Comparison of ENCODE assay signal across 10 cellular contexts in the genomic region with DNA sequence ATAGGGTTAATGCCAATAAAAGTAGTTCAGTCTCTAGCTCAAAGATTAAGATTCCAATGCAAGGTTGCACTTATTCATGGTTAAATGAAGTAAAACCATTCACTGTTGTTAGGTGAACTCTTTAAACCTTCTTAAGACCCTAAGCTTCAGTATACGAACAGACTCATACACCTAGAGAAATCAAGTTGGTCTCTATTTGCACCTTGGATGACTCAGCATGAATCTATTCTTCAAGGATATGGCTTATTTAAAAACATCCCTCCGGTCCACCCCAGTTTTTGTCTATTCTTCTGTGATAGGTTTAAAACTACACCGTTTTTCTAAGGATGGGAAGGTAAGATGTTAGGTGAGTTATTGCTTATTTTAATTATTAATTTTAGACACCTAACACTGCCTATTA. TPM values are rescaled to one million over a fixed set of nuclear protein-coding genes. Genes with fewer than 3 reads are reported as not detected.
"Had no signal": no experiment of that assay in that cellular context is flagged by ENCODE, and none has a peak within 500 bp of the region (broad histone marks: within the 10 kb centered on the region; RNA-seq: fewer than 3 reads in every experiment).

No MANE protein-coding gene starts in this region.

- DNase-seq: GM23248, H9, HCEC 1CT, Karpas-422, KBM-7 had no signal

- H3K9ac ChIP-seq: GM23248, KMS-11 had no signal

- FAIRE-seq: H1, H54, HTR-8/SVneo had no signal

- H2AFZ ChIP-seq: GM23248 had no signal

- H3K4me2 ChIP-seq: KMS-11 had no signal

- H3K4me3 ChIP-seq: GM23248 had no signal

- H3K27ac ChIP-seq: GM23248, KMS-11 had no signal

RNA-seq across cellular contexts. Expression of a gene that starts 0.9 kb away (rescaled TPM):
- total RNA-seq: GM23248, H1, H9, HT-29 had no signal
- polyA plus RNA-seq: GM23248, H1 had no signal

RNA-seq across cellular contexts. Expression of a gene that starts 15.3 kb away (rescaled TPM):
- total RNA-seq: GM23248, H1, H9, HT-29 had no signal
- polyA plus RNA-seq: GM23248, H1 had no signal

RNA-seq across cellular contexts. Expression of a gene that starts 33.0 kb away (rescaled TPM):
- total RNA-seq: GM23248, H1, H9, HT-29 had no signal
- polyA plus RNA-seq: GM23248 had no signal

RNA-seq across cellular contexts. Expression of a gene that starts 52.4 kb away (rescaled TPM):
- total RNA-seq: GM23248, H1, H9, HT-29 had no signal
- polyA plus RNA-seq: GM23248, H1 had no signal
